10 cellular contexts compared by ENCODE assay signal in the genomic region with DNA sequence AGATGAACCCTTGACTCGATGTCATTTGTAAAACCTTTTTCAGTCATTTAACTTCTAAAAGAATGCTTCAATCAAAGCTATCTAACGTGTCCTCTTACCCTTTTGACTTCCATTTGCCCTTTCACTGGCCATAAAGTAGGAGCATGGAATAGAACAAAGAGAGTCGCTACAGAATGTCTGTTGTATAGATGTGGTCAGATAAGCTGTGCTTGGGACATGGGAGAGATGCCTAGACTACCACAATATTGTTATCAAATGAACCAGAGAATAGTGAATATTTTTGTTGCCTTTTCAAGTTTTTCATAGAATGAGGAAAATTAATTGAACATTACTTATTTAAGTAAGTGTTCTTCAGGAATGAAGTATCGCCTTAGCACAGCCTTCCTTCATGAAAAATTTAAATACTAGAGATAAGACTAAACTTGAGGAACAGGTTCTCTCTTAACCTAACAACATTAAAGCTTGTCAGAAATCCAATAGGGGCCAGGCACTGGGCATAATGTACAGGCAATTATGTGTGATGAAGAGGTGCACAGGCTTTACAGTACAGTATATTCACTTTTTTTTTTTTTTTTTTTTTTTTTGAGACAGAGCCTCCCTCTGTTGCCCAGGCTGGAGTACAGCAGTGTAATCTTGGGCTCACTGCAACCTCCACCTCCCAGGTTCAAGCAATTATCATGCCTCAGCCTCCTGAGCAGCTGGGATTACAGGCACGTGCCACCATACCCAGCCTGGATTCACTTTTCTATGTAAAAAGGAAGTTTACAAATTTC. TPM values are rescaled to one million over a fixed set of nuclear protein-coding genes. Genes with fewer than 3 reads are reported as not detected.
DNase-seq lines count a peak whose midpoint lies in the region; ATAC-seq and TF ChIP-seq lines count a peak whose summit lies in the region.
"Had no signal": no experiment of that assay in that cellular context is flagged by ENCODE, and none has a peak within 500 bp of the region (broad histone marks: within the 10 kb centered on the region; RNA-seq: fewer than 3 reads in every experiment).

No MANE protein-coding gene starts in this region.

- H3K4me3 ChIP-seq in heart left ventricle (no peak overlapping the region), transverse colon (no peak overlapping the region)

- peak overlapping the region; percentile 32 for H3K27ac Mint-ChIP-seq in activated CD8-positive, alpha-beta T cell treated with anti-CD3 and anti-CD28 coated beads for 36 hours

- intact Hi-C loops in heart left ventricle (cut with DNase I) (no loop called here), left ventricle myocardium superior (cut with micrococcal nuclease) (no loop called here), transverse colon (cut with DNase I; ENCODE audit: low total_unique reads) (no loop called here)
- intact Hi-C loops in activated CD8-positive, alpha-beta T cell treated with anti-CD3 and anti-CD28 coated beads for 36 hours (cut with micrococcal nuclease), result no loop called here

- H3K27me3 Mint-ChIP-seq in activated CD8-positive, alpha-beta T cell treated with anti-CD3 and anti-CD28 coated beads for 36 hours, result no peaks in the 10 kb centered on the region

- TF ChIP-seq POLR2A in heart left ventricle (IDR thresholded peaks at IDR 0.05) (no peak), transverse colon (IDR thresholded peaks at IDR 0.05) (no peak)

- H3K9me3 ChIP-seq in heart left ventricle (no peaks in the 10 kb centered on the region), transverse colon (no peaks in the 10 kb centered on the region)

- H3K36me3 ChIP-seq in heart left ventricle, result peaks cover 0 to 24% (median 4%) of the 10 kb centered on the region in 9 donors
- peaks cover 0 to 3% (median 0%) of the 10 kb centered on the region in 4 donors for H3K36me3 ChIP-seq in transverse colon

- no peak for DNase-seq in heart left ventricle
- no peak for DNase-seq in left ventricle myocardium superior
- no peak for DNase-seq in activated CD8-positive, alpha-beta T cell treated with anti-CD3 and anti-CD28 coated beads for 36 hours
- DNase-seq in left kidney (ENCODE audit: low read depth, low spot score), result peak; percentile 41
- peak; percentile 67 for DNase-seq in transverse colon
- DNase-seq in NOMO-1 treated with dmso at 0.1 percent for 144 hours (lab: John Stamatoyannopoulos, UW; ENCODE audit: unreplicated experiment), result no peak
- DNase-seq in NCI-H345 (lab: John Stamatoyannopoulos, UW), result no peak
- DNase-seq: dorsolateral prefrontal cortex, WERI-Rb-1 had no signal

- no peaks in the 10 kb centered on the region for H3K9me3 Mint-ChIP-seq in activated CD8-positive, alpha-beta T cell treated with anti-CD3 and anti-CD28 coated beads for 36 hours

- H3K27ac ChIP-seq in heart left ventricle, result peak overlapping the region in 8 of 12 donors; percentile 2 to 100 (median 36)
- H3K27ac ChIP-seq in transverse colon, result peak overlapping the region; percentile 98 to 100 (median 99)
- H3K27ac ChIP-seq: WERI-Rb-1 had no signal

- TF ChIP-seq CTCF in heart left ventricle (IDR thresholded peaks at IDR 0.05), result no peak
- TF ChIP-seq CTCF in activated CD8-positive, alpha-beta T cell treated with anti-CD3 and anti-CD28 coated beads for 36 hours (IDR thresholded peaks at IDR 0.05), result no peak
- peak in 2 of 5 experiments; percentile 26 to 28 for TF ChIP-seq CTCF in transverse colon (IDR thresholded peaks at IDR 0.05)

- H3K4me3 Mint-ChIP-seq in activated CD8-positive, alpha-beta T cell treated with anti-CD3 and anti-CD28 coated beads for 36 hours, result peak overlapping the region; percentile 9

- TF ChIP-seq EP300 in transverse colon (IDR thresholded peaks at IDR 0.05; ENCODE audit: low read depth), result no peak

- CTCF ChIA-PET in activated CD8-positive, alpha-beta T cell treated with anti-CD3 and anti-CD28 coated beads for 36 hours (lab: Charles Lee), result interaction anchor here (0.6 to 14.7 kb wide), 6 partner anchors 8 to 83 kb away, joined by 3 to 210 read pairs (median 4); no protein-coding TSS in a partner anchor

- 47 to 51% (median 48%) methylated on average over 5 of the region's 5 CpGs for WGBS in heart left ventricle, 4 donors
- WGBS in transverse colon (ENCODE audit: low coverage in 1 of 2), 2 donors, result 20 to 36% methylated on average over 4 to 5 of the region's 5 CpGs

- H3K36me3 Mint-ChIP-seq in activated CD8-positive, alpha-beta T cell treated with anti-CD3 and anti-CD28 coated beads for 36 hours (ENCODE audit: low read depth), result peaks cover 68% of the 10 kb centered on the region

- H3K4me1 Mint-ChIP-seq in activated CD8-positive, alpha-beta T cell treated with anti-CD3 and anti-CD28 coated beads for 36 hours (ENCODE audit: low read depth), result peaks cover 61% of the 10 kb centered on the region

- ATAC-seq in heart left ventricle (no peak), left ventricle myocardium superior (no peak), GM18511 (IDR thresholded peaks at IDR 0.05; ENCODE audit: unreplicated experiment) (no peak)
- peak; percentile 35 for ATAC-seq in activated CD8-positive, alpha-beta T cell treated with anti-CD3 and anti-CD28 coated beads for 36 hours

- in situ Hi-C loops in transverse colon (cut with MboI; ENCODE audit: low pct_ligation_motif_present in 1 of 4, low pct_unique_long_range_greater_than_20kb in 1 of 4, low sequenced_read_pairs in 3 of 4), result no loop called here

- H3K27me3 ChIP-seq in heart left ventricle (no peaks in the 10 kb centered on the region), transverse colon (no peaks in the 10 kb centered on the region)
- H3K27me3 ChIP-seq: dorsolateral prefrontal cortex had no signal

- H3K4me1 ChIP-seq in heart left ventricle, result peaks cover 2 to 96% (median 78%) of the 10 kb centered on the region in 12 donors
- peaks cover 51 to 86% (median 76%) of the 10 kb centered on the region in 4 donors for H3K4me1 ChIP-seq in transverse colon

- POLR2A ChIA-PET in activated CD8-positive, alpha-beta T cell treated with anti-CD3 and anti-CD28 coated beads for 36 hours (lab: Charles Lee), result interaction anchor here (1.2 to 4.1 kb wide), 5 partner anchors 9 to 66 kb away, joined by 3 to 44 read pairs (median 5); partner anchors contain the start of gene KMT2E

RNA-seq across cellular contexts. Expression of gene KMT2E, which starts 7.5 kb away (rescaled TPM):
- 10 to 100 TPM; 39.3 to 59.5 (median 46.7) TPM for total RNA-seq in heart left ventricle
- polyA plus RNA-seq in heart left ventricle, result 10 to 100 TPM; 17.0 to 20.8 TPM
- total RNA-seq in left ventricle myocardium superior, result 35.9 TPM
- 10 to 100 TPM; 94.7 to 98.4 TPM for total RNA-seq in activated CD8-positive, alpha-beta T cell treated with anti-CD3 and anti-CD28 coated beads for 36 hours
- total RNA-seq in transverse colon, result 100 to 1,000 TPM in 3 of 4 donors, 10 to 100 TPM in 1; 86.8 to 362 (median 178) TPM

Comparison
In these comparisons a context has a peak if more than half of its experiments do, and no peak if none do; other contexts are left out.
1. DNase-seq: peak in left kidney (single experiment) and transverse colon (single experiment); none in heart left ventricle (0 of 5), left ventricle myocardium superior (single experiment), activated CD8-positive, alpha-beta T cell treated with anti-CD3 and anti-CD28 coated beads for 36 hours (single experiment), NOMO-1 treated with dmso at 0.1 percent for 144 hours (single experiment) and NCI-H345 (single experiment).